In genomic region chr2:19746137-19746585, GRCh38 we compare ENCODE assay signal across 18 cellular contexts.
DNase-seq lines count a peak whose midpoint lies in the region; ATAC-seq, FAIRE-seq and TF ChIP-seq lines count a peak whose summit lies in the region.
"Had no signal": no experiment of that assay in that cellular context is flagged by ENCODE, and none has a peak within 500 bp of the region (broad histone marks: within the 10 kb centered on the region; RNA-seq: fewer than 3 reads in every experiment).

No MANE protein-coding gene starts in this region.

- peak; percentile 58 for FAIRE-seq in urothelium cell line (lab: Jason Lieb, UNC)
- FAIRE-seq: A204.1, GM12892, H54, RCC 7860 had no signal

- WGBS in right cardiac atrium, result 89% methylated on average over 8 of the region's 8 CpGs

- no peak overlapping the region for H3K4me3 ChIP-seq in right cardiac atrium (ENCODE audit: low read length)

- intact Hi-C loops in cardiac septum (cut with DNase I), result no loop called here
- intact Hi-C loops in right cardiac atrium (cut with DNase I), result no loop called here

- ATAC-seq in right cardiac atrium (no peak), GM21423 (IDR thresholded peaks at IDR 0.05; ENCODE audit: unreplicated experiment) (no peak)

- H3K9me3 Mint-ChIP-seq in glutamatergic neuron (ENCODE audit: unreplicated experiment), result peaks cover 5% of the 10 kb centered on the region

- H3K4me1 Mint-ChIP-seq in glutamatergic neuron (ENCODE audit: low read depth, unreplicated experiment), result no peaks in the 10 kb centered on the region

- H3K27ac Mint-ChIP-seq in glutamatergic neuron (ENCODE audit: unreplicated experiment), result peak overlapping the region; percentile 12

- H3K27me3 Mint-ChIP-seq in glutamatergic neuron (ENCODE audit: unreplicated experiment), result peaks cover 6% of the 10 kb centered on the region

- H3K4me1 ChIP-seq in right cardiac atrium (ENCODE audit: control insufficient read depth, insufficient read depth, low read length), result peaks cover 3% of the 10 kb centered on the region
- H3K4me1 ChIP-seq: Caco-2 had no signal

- H3K27me3 ChIP-seq in right cardiac atrium (ENCODE audit: control insufficient read depth, insufficient read depth), result no peaks in the 10 kb centered on the region

- H3K9me3 ChIP-seq in right cardiac atrium (ENCODE audit: control insufficient read depth, low read length), result no peaks in the 10 kb centered on the region

- no peak overlapping the region for H3K27ac ChIP-seq in right cardiac atrium (ENCODE audit: low read length)
- H3K27ac ChIP-seq: C4-2B had no signal

- H3K36me3 Mint-ChIP-seq in glutamatergic neuron (ENCODE audit: unreplicated experiment), result no peaks in the 10 kb centered on the region

- DNase-seq in cardiac septum (ENCODE audit: low spot score), result peak; percentile 65
- DNase-seq in right cardiac atrium, result no peak
- peak; percentile 32 for DNase-seq in LHCN-M2 (ENCODE audit: low read depth)
- DNase-seq in glutamatergic neuron, result no peak
- DNase-seq in urothelium cell line (ENCODE audit: low spot score), result no peak
- no peak for DNase-seq in hypothalamus (lab: John Stamatoyannopoulos, UW)
- no peak for DNase-seq in NCI-H2227 treated with DMSO at 0.1 percent for 48 hours (lab: John Stamatoyannopoulos, UW)
- DNase-seq: Kasumi-1, NCI-H1417 treated with DMSO at 0.1 percent for 48 hours, NCI-H2081 treated with DMSO at 0.1 percent for 48 hours, NCI-H526 treated with DMSO at 0.1 percent for 48 hours had no signal

- H3K4me3 Mint-ChIP-seq in glutamatergic neuron (ENCODE audit: unreplicated experiment), result no peak overlapping the region

- TF ChIP-seq CTCF in glutamatergic neuron (IDR thresholded peaks at IDR 0.05; ENCODE audit: partially characterized antibody, unreplicated experiment), result no peak

Comparison
In these comparisons a context has a peak if more than half of its experiments do, and no peak if none do; other contexts are left out.
1. DNase-seq: peak in cardiac septum (single experiment) and LHCN-M2 (single experiment); none in right cardiac atrium (0 of 3), glutamatergic neuron (single experiment), urothelium cell line (single experiment), hypothalamus (0 of 51) and NCI-H2227 treated with DMSO at 0.1 percent for 48 hours (single experiment).